18 cellular contexts compared by ENCODE assay signal in genomic region chr3:157310329-157311065, GRCh38.
A peak's percentile ranks its signal among the peaks of the same experiment; 100 is the strongest.
DNase-seq lines count a peak whose midpoint lies in the region; ATAC-seq and TF ChIP-seq lines count a peak whose summit lies in the region.
"Had no signal": no experiment of that assay in that cellular context is flagged by ENCODE, and none has a peak within 500 bp of the region (broad histone marks: within the 10 kb centered on the region; RNA-seq: fewer than 3 reads in every experiment).

No MANE protein-coding gene starts in this region.

- intact Hi-C loops in posterior vena cava (cut with DNase I), result no loop called here

- peak; percentile 15 for DNase-seq in NCI-H2171 treated with DMSO at 0.1 percent for 48 hours (lab: John Stamatoyannopoulos, UW)
- no peak for DNase-seq in NCI-H2171 (lab: John Stamatoyannopoulos, UW)
- DNase-seq in NB4 (ENCODE audit: low read depth), result peak; percentile 9
- no peak for DNase-seq in osteocyte (ENCODE audit: extremely low spot score, unreplicated experiment)
- DNase-seq in H4 (ENCODE audit: low spot score), result no peak
- DNase-seq in posterior vena cava (ENCODE audit: low spot score), result no peak
- DNase-seq: 8988T; activated B cell treated with CpG ODN at 0.5 μM for 24 hours; activated naive CD4-positive, alpha-beta T cell treated with anti-CD3 and anti-CD28 coated beads, Interleukin-2, amount 10 ng/mL, durations not matched to agents 7 days and 5 days; CD8-positive, alpha-beta memory T cell; effector CD8-positive, alpha-beta T cell; foreskin melanocyte; midbrain; NK-92 treated with Interleukin-12 subunit alpha and Interleukin-12 subunit beta, amount 100 ng/mL, for 24 hours; pancreas; thyroid gland had no signal

- TF ChIP-seq CTCF in NB4 (IDR thresholded peaks at IDR 0.05; ENCODE audit: low read depth, low read length) (no peak), osteocyte (IDR thresholded peaks at IDR 0.05) (no peak)

- TF ChIP-seq POLR2A in NB4 (IDR thresholded peaks at IDR 0.05; ENCODE audit: extremely low read depth, insufficient read length), result no peak

- H3K27ac Mint-ChIP-seq in osteocyte (ENCODE audit: unreplicated experiment), result peak overlapping the region; percentile 81
- H3K27ac Mint-ChIP-seq: activated B cell treated with CpG ODN at 0.5 μM for 24 hours; activated naive CD4-positive, alpha-beta T cell treated with anti-CD3 and anti-CD28 coated beads, Interleukin-2, amount 10 ng/mL, durations not matched to agents 7 days and 5 days; CD8-positive, alpha-beta memory T cell had no signal

- no peak overlapping the region for H3K4me3 ChIP-seq in NB4 (ENCODE audit: low read depth, low read length)
- H3K4me3 ChIP-seq: pancreas, thyroid gland had no signal

- H3K4me3 Mint-ChIP-seq in osteocyte (ENCODE audit: unreplicated experiment), result no peak overlapping the region
- H3K4me3 Mint-ChIP-seq: activated B cell treated with CpG ODN at 0.5 μM for 24 hours; activated naive CD4-positive, alpha-beta T cell treated with anti-CD3 and anti-CD28 coated beads, Interleukin-2, amount 10 ng/mL, durations not matched to agents 7 days and 5 days; CD8-positive, alpha-beta memory T cell had no signal

- no peaks in the 10 kb centered on the region for H3K36me3 Mint-ChIP-seq in osteocyte (ENCODE audit: unreplicated experiment)
- H3K36me3 Mint-ChIP-seq: activated naive CD4-positive, alpha-beta T cell treated with anti-CD3 and anti-CD28 coated beads, Interleukin-2, amount 10 ng/mL, durations not matched to agents 7 days and 5 days; CD8-positive, alpha-beta memory T cell had no signal

- ATAC-seq in HG02642 (IDR thresholded peaks at IDR 0.05; ENCODE audit: poor library complexity, unreplicated experiment), result peak; percentile 74
- no peak for ATAC-seq in GM21360 (IDR thresholded peaks at IDR 0.05; ENCODE audit: unreplicated experiment)
- ATAC-seq: pancreas had no signal

- H3K27me3 Mint-ChIP-seq in osteocyte (ENCODE audit: unreplicated experiment), result no peaks in the 10 kb centered on the region
- H3K27me3 Mint-ChIP-seq: activated naive CD4-positive, alpha-beta T cell treated with anti-CD3 and anti-CD28 coated beads, Interleukin-2, amount 10 ng/mL, durations not matched to agents 7 days and 5 days had no signal

- H3K4me1 Mint-ChIP-seq in osteocyte (ENCODE audit: unreplicated experiment), result peaks cover 32% of the 10 kb centered on the region
- H3K4me1 Mint-ChIP-seq: activated B cell treated with CpG ODN at 0.5 μM for 24 hours; activated naive CD4-positive, alpha-beta T cell treated with anti-CD3 and anti-CD28 coated beads, Interleukin-2, amount 10 ng/mL, durations not matched to agents 7 days and 5 days; CD8-positive, alpha-beta memory T cell had no signal

- H3K9me3 Mint-ChIP-seq in osteocyte (ENCODE audit: unreplicated experiment), result no peaks in the 10 kb centered on the region
- H3K9me3 Mint-ChIP-seq: activated B cell treated with CpG ODN at 0.5 μM for 24 hours; activated naive CD4-positive, alpha-beta T cell treated with anti-CD3 and anti-CD28 coated beads, Interleukin-2, amount 10 ng/mL, durations not matched to agents 7 days and 5 days; CD8-positive, alpha-beta memory T cell had no signal

Comparison
In these comparisons a context has a peak if more than half of its experiments do, and no peak if none do; other contexts are left out.
1. DNase-seq: peak in NCI-H2171 treated with DMSO at 0.1 percent for 48 hours (single experiment) and NB4 (single experiment); none in NCI-H2171 (single experiment), osteocyte (single experiment), H4 (single experiment) and posterior vena cava (single experiment).